13 cellular contexts compared by ENCODE assay signal in genomic region chr20:3681931-3682820, GRCh38. TPM values are rescaled to one million over a fixed set of nuclear protein-coding genes. Genes with fewer than 3 reads are reported as not detected.
DNase-seq lines count a peak whose midpoint lies in the region; ATAC-seq, FAIRE-seq and TF ChIP-seq lines count a peak whose summit lies in the region.
"Had no signal": no experiment of that assay in that cellular context is flagged by ENCODE, and none has a peak within 500 bp of the region (broad histone marks: within the 10 kb centered on the region; RNA-seq: fewer than 3 reads in every experiment).

Gene ADAM33 (minus strand): TSS chr20:3682010. CDS start chr20:3682004, 6 bp downstream.

- FAIRE-seq in A549 (lab: Jason Lieb, UNC), result no peak

- TF ChIP-seq RAD21 in A549 (conservative IDR thresholded peaks at IDR 0.05 in 1 of 2, IDR thresholded peaks at IDR 0.05 in 1 of 2), result no peak

- H3K4me2 ChIP-seq in A549, result peak within 1 kb of the TSS; percentile 48

- TF ChIP-seq POLR2A in A549 (IDR thresholded peaks at IDR 0.05; ENCODE audit: low read length), result no peak
- TF ChIP-seq POLR2A in Peyer's patch (IDR thresholded peaks at IDR 0.05), result no peak

- DNase-seq in A549 (ENCODE audit: low read depth in 1 of 2, low spot score in 1 of 2), result no peak
- DNase-seq in Peyer's patch, result no peak
- peak; percentile 66 to 88 for DNase-seq in foreskin fibroblast
- peak; percentile 37 for DNase-seq in neural crest cell (ENCODE audit: low read depth, low spot score)
- DNase-seq in stimulated activated effector memory CD8-positive, alpha-beta T cell treated with anti-CD3 and anti-CD28 coated beads, Interleukin-12 subunit alpha, Interleukin-12 subunit beta, amount 100 ng/mL, for 72 hours (ENCODE audit: low spot score in 2 of 2), result no peak
- no peak for DNase-seq in NCI-H187 (lab: John Stamatoyannopoulos, UW)
- DNase-seq in NK-92 (lab: John Stamatoyannopoulos, UW; ENCODE audit: unreplicated experiment), result no peak
- DNase-seq: activated naive CD4-positive, alpha-beta T cell treated with Interleukin-2 at 50 U/mL for 16 hours; CD4-positive, alpha-beta T cell; T-helper 1 cell had no signal

- CTCF ChIA-PET in A549 (lab: Yijun Ruan, JAX), result interaction anchor here (0.5 to 61.5 kb wide), 8 partner anchors 11 to 1406 kb away, joined by 3 to 2233 read pairs (median 4); partner anchors contain the start of genes ADISSP, HSPA12B, SIGLEC1 and SPEF1

- no peak; a peak in 1 of 6 replicates for ATAC-seq in A549
- ATAC-seq in GM19463 (IDR thresholded peaks at IDR 0.05; ENCODE audit: unreplicated experiment), result no peak
- no peak for ATAC-seq in stimulated activated effector memory CD8-positive, alpha-beta T cell treated with anti-CD3 and anti-CD28 coated beads, Interleukin-12 subunit alpha, Interleukin-12 subunit beta, amount 100 ng/mL, for 72 hours

- 79% methylated on average over 37 of the region's 65 CpGs for WGBS in A549 (ENCODE audit: missing lambda C conversion rate)

- H3K4me3 Mint-ChIP-seq in neural crest cell, result peak within 1 kb of the TSS; percentile 41
- no peak within 1 kb of the TSS for H3K4me3 Mint-ChIP-seq in stimulated activated effector memory CD8-positive, alpha-beta T cell treated with anti-CD3 and anti-CD28 coated beads, Interleukin-12 subunit alpha, Interleukin-12 subunit beta, amount 100 ng/mL, for 72 hours
- H3K4me3 Mint-ChIP-seq: CD4-positive, alpha-beta T cell; IgD-negative memory B cell had no signal

- peaks cover 52% of the 10 kb centered on the region for H3K27me3 Mint-ChIP-seq in neural crest cell (ENCODE audit: low read depth)

- H3K4me1 ChIP-seq in A549 (peaks cover 14% of the 10 kb centered on the region; the same call in 2 of the 3 replicates), Peyer's patch (peaks cover 0 to 27% (median under 1%) of the 10 kb centered on the region in 4 donors)

- peaks cover 10% of the 10 kb centered on the region for H3K4me1 Mint-ChIP-seq in neural crest cell
- H3K4me1 Mint-ChIP-seq in stimulated activated effector memory CD8-positive, alpha-beta T cell treated with anti-CD3 and anti-CD28 coated beads, Interleukin-12 subunit alpha, Interleukin-12 subunit beta, amount 100 ng/mL, for 72 hours, result peaks cover 7% of the 10 kb centered on the region

- TF ChIP-seq CTCF in A549 (IDR thresholded peaks at IDR 0.05), result no peak
- no peak for TF ChIP-seq CTCF in Peyer's patch (IDR thresholded peaks at IDR 0.05)
- TF ChIP-seq CTCF in foreskin fibroblast (IDR thresholded peaks at IDR 0.05; ENCODE audit: low read depth, low read length), result no peak
- TF ChIP-seq CTCF in neural crest cell (conservative IDR thresholded peaks at IDR 0.05), result no peak

- H3K4me3 ChIP-seq in A549, result no peak within 1 kb of the TSS
- peak within 1 kb of the TSS; percentile 24 to 57 (median 38) for H3K4me3 ChIP-seq in Peyer's patch
- peak within 1 kb of the TSS; percentile 80 to 99 for H3K4me3 ChIP-seq in foreskin fibroblast (ENCODE audit: low read depth in 1 of 2, low read length in 2 of 2)

- POLR2A ChIA-PET in A549 (lab: Yijun Ruan, JAX), result no interaction called here

- no peaks in the 10 kb centered on the region for H3K27me3 ChIP-seq in Peyer's patch

- H3K27ac Mint-ChIP-seq in neural crest cell (ENCODE audit: unreplicated experiment), result no peak within 1 kb of the TSS
- no peak within 1 kb of the TSS for H3K27ac Mint-ChIP-seq in stimulated activated effector memory CD8-positive, alpha-beta T cell treated with anti-CD3 and anti-CD28 coated beads, Interleukin-12 subunit alpha, Interleukin-12 subunit beta, amount 100 ng/mL, for 72 hours
- H3K27ac Mint-ChIP-seq: CD4-positive, alpha-beta T cell; IgD-negative memory B cell had no signal

- no peaks in the 10 kb centered on the region for H3K9me3 ChIP-seq in A549
- no peaks in the 10 kb centered on the region for H3K9me3 ChIP-seq in Peyer's patch

- no peaks in the 10 kb centered on the region for H3K9me3 Mint-ChIP-seq in neural crest cell
- H3K9me3 Mint-ChIP-seq in stimulated activated effector memory CD8-positive, alpha-beta T cell treated with anti-CD3 and anti-CD28 coated beads, Interleukin-12 subunit alpha, Interleukin-12 subunit beta, amount 100 ng/mL, for 72 hours, result no peaks in the 10 kb centered on the region
- H3K9me3 Mint-ChIP-seq: CD4-positive, alpha-beta T cell; IgD-negative memory B cell had no signal

- H3K36me3 ChIP-seq in Peyer's patch, result no peaks in the 10 kb centered on the region

- TF ChIP-seq EP300 in A549 (IDR thresholded peaks at IDR 0.05), result no peak

- no peaks in the 10 kb centered on the region for H3K36me3 Mint-ChIP-seq in neural crest cell (ENCODE audit: low read depth)
- no peaks in the 10 kb centered on the region for H3K36me3 Mint-ChIP-seq in stimulated activated effector memory CD8-positive, alpha-beta T cell treated with anti-CD3 and anti-CD28 coated beads, Interleukin-12 subunit alpha, Interleukin-12 subunit beta, amount 100 ng/mL, for 72 hours
- H3K36me3 Mint-ChIP-seq: IgD-negative memory B cell had no signal

- H3K27ac ChIP-seq in A549, result peak within 1 kb of the TSS in 1 of 2 experiments; percentile 51; a peak in 2 of 6 replicates
- peak within 1 kb of the TSS; percentile 49 to 84 (median 70) for H3K27ac ChIP-seq in Peyer's patch

TF ChIP-seq in A549, 52 proteins besides CTCF, POLR2A, EP300 and RAD21 (continues in another document):
- TF ChIP-seq ATOH8 (CRISPR knock-in tag; IDR thresholded peaks at IDR 0.05; ENCODE audit: low read depth) (no peak), TP53 (CRISPR knock-in tag; IDR thresholded peaks at IDR 0.05) (no peak), RCOR1 (IDR thresholded peaks at IDR 0.05; ENCODE audit: low read depth, low read length) (no peak), MAX (IDR thresholded peaks at IDR 0.05) (no peak), RARB (CRISPR knock-in tag; IDR thresholded peaks at IDR 0.05) (no peak), E2F6 (IDR thresholded peaks at IDR 0.05; ENCODE audit: borderline replicate concordance, low read depth) (no peak), MYC (IDR thresholded peaks at IDR 0.05; ENCODE audit: borderline replicate concordance, low read length) (no peak), ZNF302 (CRISPR knock-in tag; IDR thresholded peaks at IDR 0.05) (no peak), REST (IDR thresholded peaks at IDR 0.05) (no peak), ZSCAN20 (CRISPR knock-in tag; IDR thresholded peaks at IDR 0.05) (no peak), MAFK (IDR thresholded peaks at IDR 0.05; ENCODE audit: partially characterized antibody) (no peak), FOXS1 (CRISPR knock-in tag; IDR thresholded peaks at IDR 0.05) (no peak), RFX5 (IDR thresholded peaks at IDR 0.05) (no peak), PHF8 (IDR thresholded peaks at IDR 0.05; ENCODE audit: borderline replicate concordance, low read depth) (no peak)

RNA-seq across cellular contexts. Expression of gene ADAM33, which starts in this region (rescaled TPM):
- 0.05 and 0.08 TPM in 2 replicates for polyA plus RNA-seq in A549 (2011; rRNA removed)
- 0.08 and 0.13 TPM in 2 replicates for polyA plus RNA-seq in A549 (2012; cell fraction: cytosol; rRNA removed)
- polyA plus RNA-seq in A549 (2012; cell fraction: nucleus; rRNA removed), result 0.86 and 0.93 TPM in 2 replicates
- polyA plus RNA-seq in A549 (2017; fragmentation: RNase III; extraction: RNeasy Plus Mini Kit Qiagen cat#74134 plus additional on column Dnase treatment), result 0.07 to 0.22 TPM (median 0.14 TPM) in 3 replicates
- polyA minus RNA-seq in A549 (2011; rRNA and poly(A)+ RNA removed), result not detected in 2 replicates
- total RNA-seq in Peyer's patch, result 100 to 1,000 TPM in 1 of 4 donors, 10 to 100 TPM in 2, 1 to 10 TPM in 1; 5.6 to 175 (median 23.3) TPM
- total RNA-seq in neural crest cell, result 3.0 and 3.2 TPM in 2 replicates
- total RNA-seq: CD4-positive, alpha-beta T cell had no signal
- polyA plus RNA-seq: IgD-negative memory B cell, neural cell had no signal

Comparison
In these comparisons a context has a peak if more than half of its experiments do, and no peak if none do; other contexts are left out.
1. DNase-seq: peak in foreskin fibroblast (2 of 2) and neural crest cell (single experiment); none in A549 (0 of 2), Peyer's patch (0 of 3), stimulated activated effector memory CD8-positive, alpha-beta T cell treated with anti-CD3 and anti-CD28 coated beads, Interleukin-12 subunit alpha, Interleukin-12 subunit beta, amount 100 ng/mL, for 72 hours (0 of 2), NCI-H187 (0 of 2) and NK-92 (single experiment).